In genomic region chr1:12552951-12553921, GRCh38 we compare ENCODE assay signal across 13 cellular contexts.
DNase-seq lines count a peak whose midpoint lies in the region; ATAC-seq, FAIRE-seq and TF ChIP-seq lines count a peak whose summit lies in the region.
"Had no signal": no experiment of that assay in that cellular context is flagged by ENCODE, and none has a peak within 500 bp of the region (broad histone marks: within the 10 kb centered on the region; RNA-seq: fewer than 3 reads in every experiment).

No MANE protein-coding gene starts in this region.

- H3K36me3 ChIP-seq in ascending aorta (no peaks in the 10 kb centered on the region), rectal smooth muscle tissue (ENCODE audit: control insufficient read depth, insufficient read depth, low read length) (no peaks in the 10 kb centered on the region)

- H3K27me3 ChIP-seq in ascending aorta (no peaks in the 10 kb centered on the region), rectal smooth muscle tissue (ENCODE audit: control insufficient read depth, insufficient read depth, low read length) (no peaks in the 10 kb centered on the region)

- peaks cover 20 to 65% of the 10 kb centered on the region in 2 donors for H3K4me1 ChIP-seq in ascending aorta
- H3K4me1 ChIP-seq in rectal smooth muscle tissue (ENCODE audit: control insufficient read depth, insufficient read depth, low read length): peaks cover 30% of the 10 kb centered on the region

- TF ChIP-seq POLR2A in GM12892 (IDR thresholded peaks at IDR 0.05; ENCODE audit: low read depth, low read length): no peak

- no peak overlapping the region for H3K4me3 ChIP-seq in ascending aorta
- H3K4me3 ChIP-seq in rectal smooth muscle tissue (ENCODE audit: low read length): no peak overlapping the region

- H3K27ac ChIP-seq in ascending aorta: peak overlapping the region; percentile 85 to 91
- peak overlapping the region; percentile 65 for H3K27ac ChIP-seq in rectal smooth muscle tissue (ENCODE audit: low read depth, low read length)

- ATAC-seq in HG03520 (IDR thresholded peaks at IDR 0.05; ENCODE audit: unreplicated experiment): no peak
- ATAC-seq: activated CD4-positive, alpha-beta T cell treated with anti-CD3 and anti-CD28 coated beads for 36 hours had no signal

- intact Hi-C loops in ascending aorta (cut with DNase I): no loop called here

- peak; percentile 64 for DNase-seq in EH (ENCODE audit: low read depth)
- DNase-seq in ascending aorta (ENCODE audit: low spot score in 2 of 2): no peak
- DNase-seq in iPS-NIHi7 (ENCODE audit: extremely low spot score): peak; percentile 20
- no peak for DNase-seq in central memory CD4-positive, alpha-beta T cell
- no peak for DNase-seq in globus pallidus (ENCODE audit: low spot score)
- DNase-seq in GM12892 (ENCODE audit: insufficient read length): no peak
- DNase-seq: activated CD4-positive, alpha-beta T cell treated with anti-CD3 and anti-CD28 coated beads for 36 hours; activated gamma-delta T cell treated with Interleukin-2 at 50 U/mL for 16 hours; mammary epithelial cell; NCI-H1436 treated with DMSO at 0.1 percent for 48 hours; SW 1271 had no signal

- H3K9me3 ChIP-seq in ascending aorta: no peaks in the 10 kb centered on the region

- no peak for TF ChIP-seq CTCF in ascending aorta (IDR thresholded peaks at IDR 0.05)

- H3K9ac ChIP-seq in rectal smooth muscle tissue (ENCODE audit: low read length): no peak overlapping the region

- no peak for FAIRE-seq in GM12892 (lab: Jason Lieb, UNC)

Comparison
In these comparisons a context has a peak if more than half of its experiments do, and no peak if none do; other contexts are left out.
1. DNase-seq: peak in EH (single experiment) and iPS-NIHi7 (single experiment); none in ascending aorta (0 of 2), central memory CD4-positive, alpha-beta T cell (single experiment), globus pallidus (single experiment) and GM12892 (single experiment).